7 cellular contexts compared by ENCODE assay signal in the genomic region with DNA sequence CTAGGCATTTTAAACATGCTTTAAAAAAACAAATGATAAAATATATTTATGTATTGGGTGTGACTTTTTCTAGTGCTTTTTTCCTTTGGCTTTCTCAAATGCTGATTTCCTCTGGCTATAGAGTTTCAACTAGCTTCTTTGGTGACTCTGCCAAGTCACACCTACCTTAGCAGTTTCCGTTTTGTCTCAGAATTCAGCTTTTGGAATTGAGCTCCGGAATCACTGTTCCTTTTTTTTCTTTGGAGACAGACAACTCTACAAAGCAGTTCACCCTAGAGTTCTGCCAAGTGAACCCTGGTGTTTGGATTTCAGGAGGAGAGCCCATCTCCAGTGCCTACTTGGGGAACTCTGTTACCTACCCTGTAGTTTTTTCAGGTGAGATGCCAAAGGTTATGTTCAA.
DNase-seq lines count a peak whose midpoint lies in the region; ATAC-seq and TF ChIP-seq lines count a peak whose summit lies in the region.

No MANE protein-coding gene starts in this region.

- no peaks in the 10 kb centered on the region for H3K9me3 Mint-ChIP-seq in nephron progenitor cell

- H3K4me3 Mint-ChIP-seq in nephron progenitor cell, result peak overlapping the region; percentile 62

- H3K4me1 Mint-ChIP-seq in nephron progenitor cell, result peaks cover 32% of the 10 kb centered on the region

- H3K36me3 Mint-ChIP-seq in nephron progenitor cell (ENCODE audit: low read depth), result no peaks in the 10 kb centered on the region

- H3K27ac Mint-ChIP-seq in nephron progenitor cell, result peak overlapping the region; percentile 89

- peak; percentile 22 for ATAC-seq in GM19043 (IDR thresholded peaks at IDR 0.05; ENCODE audit: low read depth, unreplicated experiment)
- peak; percentile 28 for ATAC-seq in HG02623 (IDR thresholded peaks at IDR 0.05; ENCODE audit: unreplicated experiment)

- peak; percentile 11 for DNase-seq in RPMI7951 (ENCODE audit: low read depth)
- no peak for DNase-seq in nephron progenitor cell
- no peak for DNase-seq in HK-2 (ENCODE audit: unreplicated experiment)
- no peak for DNase-seq in SIG-M5 treated with dmso at 0.1 percent for 504 hours (lab: John Stamatoyannopoulos, UW; ENCODE audit: unreplicated experiment)
- DNase-seq in AG08395 (ENCODE audit: low spot score), result no peak

- TF ChIP-seq CTCF in nephron progenitor cell (IDR thresholded peaks at IDR 0.05), result no peak

- H3K27me3 Mint-ChIP-seq in nephron progenitor cell (ENCODE audit: low read depth, poor library complexity), result no peaks in the 10 kb centered on the region
